ENCODE assay signal across 1 cellular context in the genomic region with DNA sequence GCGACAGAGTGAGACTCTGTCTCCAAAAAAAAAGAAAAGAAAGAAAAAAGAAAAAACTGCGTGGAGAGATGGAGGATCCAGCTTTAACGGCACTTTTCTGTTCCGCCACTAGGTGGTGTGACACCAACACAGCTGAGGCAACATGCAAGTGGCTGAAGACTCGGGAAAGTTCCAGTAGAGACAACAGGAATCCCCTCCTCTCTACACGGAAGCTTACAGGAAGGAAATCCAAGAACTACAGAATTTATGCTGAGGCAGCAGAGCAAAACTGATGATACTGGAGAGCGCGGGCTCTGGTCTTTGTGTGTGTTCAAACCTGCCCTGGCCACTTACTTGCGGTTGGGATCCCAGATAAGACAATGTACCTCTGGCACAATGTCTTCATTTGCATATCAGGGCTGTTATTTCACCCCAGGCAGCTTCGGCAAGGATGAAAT.
A peak's percentile ranks its signal among the peaks of the same experiment; 100 is the strongest.
TF ChIP-seq lines count a peak whose summit lies in the region.

No MANE protein-coding gene starts in this region.

TF ChIP-seq in GM12878, 131 proteins besides CTCF, POLR2A, EP300 and RAD21 (continued from another document):
- TF ChIP-seq RUNX3 (IDR thresholded peaks at IDR 0.05; ENCODE audit: low read length), result no peak
- 0 out of 2 replicates have a peak, but pooled peaks have one; percentile 19 for TF ChIP-seq ATF7 (IDR thresholded peaks at IDR 0.05; ENCODE audit: low read depth)
- TF ChIP-seq BRCA1 (IDR thresholded peaks at IDR 0.05; ENCODE audit: low read depth, low read length), result no peak
- peak; percentile 57; the same call in 1 of the 2 replicates for TF ChIP-seq NBN (IDR thresholded peaks at IDR 0.05)
- no peak for TF ChIP-seq POLR2AphosphoS5 (IDR thresholded peaks at IDR 0.05; ENCODE audit: low read length)
- TF ChIP-seq SRF (IDR thresholded peaks at IDR 0.05; ENCODE audit: low read depth in 2 of 2, low read length in 2 of 2), result no peak
- TF ChIP-seq, protein P1, sequence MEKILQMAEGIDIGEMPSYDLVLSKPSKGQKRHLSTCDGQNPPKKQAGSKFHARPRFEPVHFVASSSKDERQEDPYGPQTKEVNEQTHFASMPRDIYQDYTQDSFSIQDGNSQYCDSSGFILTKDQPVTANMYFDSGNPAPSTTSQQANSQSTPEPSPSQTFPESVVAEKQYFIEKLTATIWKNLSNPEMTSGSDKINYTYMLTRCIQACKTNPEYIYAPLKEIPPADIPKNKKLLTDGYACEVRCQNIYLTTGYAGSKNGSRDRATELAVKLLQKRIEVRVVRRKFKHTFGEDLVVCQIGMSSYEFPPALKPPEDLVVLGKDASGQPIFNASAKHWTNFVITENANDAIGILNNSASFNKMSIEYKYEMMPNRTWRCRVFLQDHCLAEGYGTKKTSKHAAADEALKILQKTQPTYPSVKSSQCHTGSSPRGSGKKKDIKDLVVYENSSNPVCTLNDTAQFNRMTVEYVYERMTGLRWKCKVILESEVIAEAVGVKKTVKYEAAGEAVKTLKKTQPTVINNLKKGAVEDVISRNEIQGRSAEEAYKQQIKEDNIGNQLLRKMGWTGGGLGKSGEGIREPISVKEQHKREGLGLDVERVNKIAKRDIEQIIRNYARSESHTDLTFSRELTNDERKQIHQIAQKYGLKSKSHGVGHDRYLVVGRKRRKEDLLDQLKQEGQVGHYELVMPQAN (conservative IDR thresholded peaks at IDR 0.05), result no peak
- TF ChIP-seq IKZF1 (conservative IDR thresholded peaks at IDR 0.05), result peak; percentile 55; the same call in 1 of the 2 replicates
- no peak for TF ChIP-seq SMAD5 (IDR thresholded peaks at IDR 0.05; ENCODE audit: low read depth)
- TF ChIP-seq CBX5 (IDR thresholded peaks at IDR 0.05; ENCODE audit: low read depth), result no peak
- no peak for TF ChIP-seq KDM1A (IDR thresholded peaks at IDR 0.05; ENCODE audit: borderline replicate concordance)
- TF ChIP-seq GATAD2B (conservative IDR thresholded peaks at IDR 0.05; ENCODE audit: low read depth), result no peak
- no peak for TF ChIP-seq GABPA (IDR thresholded peaks at IDR 0.05; ENCODE audit: low read depth)
